ENCODE assay signal across 8 cellular contexts in the genomic region with DNA sequence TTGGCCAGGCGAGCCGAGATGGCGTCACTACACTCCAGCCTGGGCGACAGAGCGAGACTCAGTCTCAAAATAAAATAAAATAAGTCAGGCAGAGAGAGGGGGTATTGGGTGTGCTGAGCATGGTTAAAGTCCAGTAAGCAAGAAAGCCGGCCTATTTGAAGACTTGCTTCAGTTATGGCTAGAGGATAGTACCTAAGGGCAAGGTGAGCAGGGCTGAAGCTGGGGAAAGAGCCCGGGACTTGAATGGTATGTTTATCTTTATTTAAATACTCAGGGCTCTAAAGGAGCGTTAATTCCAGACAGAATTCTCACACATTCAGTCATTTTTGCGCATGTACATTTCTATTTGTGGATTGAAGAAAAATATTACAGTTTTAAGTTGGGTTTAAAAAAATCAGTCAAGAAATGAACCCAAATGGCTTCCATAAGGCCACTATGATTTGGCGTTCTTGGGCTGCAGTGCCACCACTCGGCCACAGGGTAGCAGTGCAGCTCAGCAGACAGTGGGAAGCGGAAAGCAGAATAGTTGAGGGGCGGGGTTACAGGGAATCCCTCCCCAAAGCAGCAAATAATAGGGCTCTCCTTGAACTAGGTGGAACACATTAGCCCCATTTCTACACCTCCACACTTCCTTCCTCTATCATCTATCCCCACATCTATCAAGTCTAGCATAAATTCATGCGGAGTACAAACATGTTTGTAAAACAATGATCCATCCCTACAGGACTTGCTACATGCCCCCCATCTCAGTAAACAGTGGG. TPM values are rescaled to one million over a fixed set of nuclear protein-coding genes. Genes with fewer than 3 reads are reported as not detected.
DNase-seq lines count a peak whose midpoint lies in the region; ATAC-seq, FAIRE-seq and TF ChIP-seq lines count a peak whose summit lies in the region.

No MANE protein-coding gene starts in this region.

- TF ChIP-seq CTCF in GM12873 (IDR thresholded peaks at IDR 0.05; ENCODE audit: insufficient read depth, low read depth, low read length, missing control alignments), result peak; percentile 98

- H3K9me3 Mint-ChIP-seq in activated naive CD4-positive, alpha-beta T cell treated with anti-CD3 and anti-CD28 coated beads, Interleukin-2, amount 50 U/mL, for 72 hours, result no peaks in the 10 kb centered on the region

- no peak overlapping the region for H3K27ac Mint-ChIP-seq in activated naive CD4-positive, alpha-beta T cell treated with anti-CD3 and anti-CD28 coated beads, Interleukin-2, amount 50 U/mL, for 72 hours

- H3K36me3 Mint-ChIP-seq in activated naive CD4-positive, alpha-beta T cell treated with anti-CD3 and anti-CD28 coated beads, Interleukin-2, amount 50 U/mL, for 72 hours, result no peaks in the 10 kb centered on the region

- intact Hi-C loops in head of caudate nucleus (cut with DNase I) (loop anchor here (2.0 to 5.0 kb wide), 2 partner anchors 86 to 245 kb away; a partner anchor contains a TSS), posterior cingulate gyrus (cut with DNase I) (loop anchor here (1.0 to 10.0 kb wide), 5 partner anchors 35 to 245 kb away; a partner anchor contains a TSS)

- FAIRE-seq in urothelium cell line (lab: Jason Lieb, UNC), result no peak

- DNase-seq in NAMALWA (ENCODE audit: low spot score) (peak; percentile 91), SKM-1 (lab: John Stamatoyannopoulos, UW; ENCODE audit: unreplicated experiment) (peak; percentile 70), head of caudate nucleus (peak; percentile 42 to 94 (median 84)), posterior cingulate gyrus (peak; percentile 52 to 96 (median 80)), urothelium cell line (ENCODE audit: low spot score) (peak; percentile 84)
- peak; percentile 69 to 80 for DNase-seq in activated naive CD4-positive, alpha-beta T cell treated with anti-CD3 and anti-CD28 coated beads, Interleukin-2, amount 50 U/mL, for 72 hours (ENCODE audit: low spot score in 2 of 2)

- peak; percentile 97 for ATAC-seq in HG02571 (IDR thresholded peaks at IDR 0.05; ENCODE audit: unreplicated experiment)
- peak; percentile 93 to 97 for ATAC-seq in activated naive CD4-positive, alpha-beta T cell treated with anti-CD3 and anti-CD28 coated beads, Interleukin-2, amount 50 U/mL, for 72 hours

RNA-seq across cellular contexts. Expression of a gene that starts 37.2 kb away (rescaled TPM):
- total RNA-seq in activated naive CD4-positive, alpha-beta T cell treated with anti-CD3 and anti-CD28 coated beads, Interleukin-2, amount 50 U/mL, for 72 hours, result 1 to 10 TPM in 1 of 2 donors, not detected in 1; 1.7 TPM

RNA-seq across cellular contexts. Expression of a gene that starts 46.4 kb away (rescaled TPM):
- 1 to 10 TPM in 1 of 2 donors, under 1 TPM in 1; 0.66 to 2.7 TPM for total RNA-seq in activated naive CD4-positive, alpha-beta T cell treated with anti-CD3 and anti-CD28 coated beads, Interleukin-2, amount 50 U/mL, for 72 hours

Comparison
In these comparisons a context has a peak if more than half of its experiments do, and no peak if none do; other contexts are left out.
1. Peak in every context shown above with its lines: DNase-seq and ATAC-seq.